ENCODE assay signal across 2 cellular contexts in the genomic region with DNA sequence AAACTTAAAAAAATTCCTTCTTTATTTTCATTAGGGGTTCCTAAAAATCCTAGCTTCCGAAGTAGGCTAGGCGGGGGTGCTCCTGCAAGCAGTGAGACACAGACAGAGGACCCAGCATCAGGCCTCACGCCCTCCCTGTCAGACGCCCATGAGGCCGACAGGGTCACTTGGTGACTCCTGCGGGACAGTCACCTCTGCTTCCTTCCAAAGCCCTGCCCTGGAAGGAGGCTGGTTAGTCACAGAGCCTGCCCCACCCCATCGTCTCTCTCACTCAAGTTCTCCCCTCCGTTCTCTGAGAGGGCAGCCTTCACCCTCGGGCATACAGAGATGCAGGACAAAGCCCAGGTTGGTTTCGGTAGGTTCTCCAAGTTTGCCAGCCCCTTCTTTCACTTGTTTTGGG.
TF ChIP-seq lines count a peak whose summit lies in the region.

No MANE protein-coding gene starts in this region.

TF ChIP-seq in A549, 52 proteins besides CTCF, POLR2A, EP300 and RAD21 (continued from another document):
- no peak for TF ChIP-seq NR3C1 (IDR thresholded peaks at IDR 0.05)

TF ChIP-seq in HCT116, 20 proteins besides CTCF, POLR2A, EP300 and RAD21:
- TF ChIP-seq ELF1 (IDR thresholded peaks at IDR 0.05; ENCODE audit: borderline replicate concordance, low read depth) (no peak), SP1 (IDR thresholded peaks at IDR 0.05; ENCODE audit: low read depth) (peak; percentile 41; the same call in 1 of the 2 replicates), CEBPB (IDR thresholded peaks at IDR 0.05; ENCODE audit: low read depth) (no peak), POLR2AphosphoS5 (IDR thresholded peaks at IDR 0.05; ENCODE audit: low read depth, low read length) (no peak), CBX3 (IDR thresholded peaks at IDR 0.05; ENCODE audit: low read depth) (peak; percentile 42; the same call in 1 of the 2 replicates), ZFX (IDR thresholded peaks at IDR 0.05) (no peak), JUND (IDR thresholded peaks at IDR 0.05) (peak; percentile 32; the same call in 1 of the 2 replicates)
- TF ChIP-seq, protein P1, sequence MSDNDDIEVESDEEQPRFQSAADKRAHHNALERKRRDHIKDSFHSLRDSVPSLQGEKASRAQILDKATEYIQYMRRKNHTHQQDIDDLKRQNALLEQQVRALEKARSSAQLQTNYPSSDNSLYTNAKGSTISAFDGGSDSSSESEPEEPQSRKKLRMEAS (IDR thresholded peaks at IDR 0.05) = peak; percentile 62
